ENCODE assay signal across 20 cellular contexts in genomic region chr5:148084269-148084668, GRCh38. TPM values are rescaled to one million over a fixed set of nuclear protein-coding genes. Genes with fewer than 3 reads are reported as not detected.
A peak's percentile ranks its signal among the peaks of the same experiment; 100 is the strongest.
DNase-seq lines count a peak whose midpoint lies in the region; ATAC-seq and TF ChIP-seq lines count a peak whose summit lies in the region.
"Had no signal": no experiment of that assay in that cellular context is flagged by ENCODE, and none has a peak within 500 bp of the region (broad histone marks: within the 10 kb centered on the region; RNA-seq: fewer than 3 reads in every experiment).

No MANE protein-coding gene starts in this region.

- no TSS peak for BruUV-seq in HCT116 (replicated peaks; lab: Mats Ljungman, UMichigan)

- CTCF ChIA-PET in HCT116 (lab: Charles Lee) (no interaction called here), RWPE1 (lab: Yijun Ruan, JAX) (interaction anchor here (0.7 kb wide), 1 partner anchor 43 kb away, joined by 5 read pairs; no protein-coding TSS in a partner anchor)

- H3K9ac ChIP-seq in HCT116 (ENCODE audit: low read length) = no peak overlapping the region
- H3K9ac ChIP-seq: GM23248 had no signal

- no peaks in the 10 kb centered on the region for H4K20me1 ChIP-seq in GM23338 (replicated peaks; ENCODE audit: insufficient read depth)
- no peaks in the 10 kb centered on the region for H4K20me1 ChIP-seq in HCT116 (ENCODE audit: insufficient read depth)

- no peak for TF ChIP-seq RAD21 in HCT116 (IDR thresholded peaks at IDR 0.05; ENCODE audit: low read depth)

- H3K4me2 ChIP-seq in GM23338 (no peak overlapping the region), HCT116 (ENCODE audit: low read length) (no peak overlapping the region)

- no peaks in the 10 kb centered on the region for H3K9me3 Mint-ChIP-seq in GM23338

- POLR2A ChIA-PET in HCT116 (lab: Charles Lee) (no interaction called here), RWPE1 (lab: Yijun Ruan, JAX; ENCODE audit: low non-redundant PET) (no interaction called here)

- H3K4me1 Mint-ChIP-seq in GM23338 = peaks cover 5% of the 10 kb centered on the region; the same call in 1 of the 3 replicates

- H3F3A ChIP-seq in GM23338 (replicated peaks; ENCODE audit: low read depth) = no peaks in the 10 kb centered on the region

- H3K36me3 Mint-ChIP-seq in GM23338 (ENCODE audit: low read depth) = no peaks in the 10 kb centered on the region

- no peak overlapping the region for H2AFZ ChIP-seq in GM23338
- H2AFZ ChIP-seq in HCT116 (ENCODE audit: low read depth, low read length, poor library complexity, severe bottlenecking) = no peak overlapping the region
- H2AFZ ChIP-seq: GM23248 had no signal

- no peaks in the 10 kb centered on the region for H3K36me3 ChIP-seq in GM23338 (ENCODE audit: insufficient read depth)
- no peaks in the 10 kb centered on the region for H3K36me3 ChIP-seq in HCT116 (ENCODE audit: control insufficient read depth in 1 of 2, insufficient read depth in 2 of 2, low read length in 2 of 2)
- H3K36me3 ChIP-seq: BE2C had no signal

- DNase-seq in GM23338 (ENCODE audit: low spot score) (peak; percentile 59), HCT116 (ENCODE audit: low read depth, low spot score) (no peak), OCI-M1 (lab: John Stamatoyannopoulos, UW) (peak; percentile 6), erythroblast (lab: John Stamatoyannopoulos, UW) (peak; percentile 1 to 53), NCI-H1694 treated with DMSO at 0.1 percent for 48 hours (lab: John Stamatoyannopoulos, UW) (no peak), T-helper 1 cell (no peak), RWPE1 (ENCODE audit: low spot score) (no peak)
- DNase-seq: BE2C; DMS79 treated with DMSO at 0.1 percent for 48 hours; GM23248; Kasumi-1; NCI-H1417; NCI-H187; NCI-H446; NCI-H526 treated with DMSO at 0.1 percent for 48 hours; NK-92 treated with Interleukin-12 subunit alpha and Interleukin-12 subunit beta, amount 100 ng/mL, for 24 hours had no signal

- peak overlapping the region; percentile 78 for H3K27ac Mint-ChIP-seq in GM23338

- intact Hi-C loops in HCT116 (cut with micrococcal nuclease) = no loop called here

- no peaks in the 10 kb centered on the region for H3K9me3 ChIP-seq in HCT116 (ENCODE audit: control insufficient read depth in 1 of 2, insufficient read depth in 1 of 2, low read depth in 1 of 2, low read length in 2 of 2)
- H3K9me3 ChIP-seq: BE2C had no signal

- no peak overlapping the region for H3K27ac ChIP-seq in GM23338 (ENCODE audit: low read depth)
- no peak overlapping the region for H3K27ac ChIP-seq in HCT116 (ENCODE audit: low read depth, low read length)
- no peak overlapping the region for H3K27ac ChIP-seq in RWPE1
- H3K27ac ChIP-seq: GM23248 had no signal

- no peak for TF ChIP-seq CTCF in GM23338 (conservative IDR thresholded peaks at IDR 0.05; ENCODE audit: low read depth in 2 of 2)
- TF ChIP-seq CTCF in HCT116 (IDR thresholded peaks at IDR 0.05 in 2 of 3, conservative IDR thresholded peaks at IDR 0.05 in 1 of 3; ENCODE audit: borderline replicate concordance in 1 of 3, insufficient read depth in 1 of 3, low read depth in 2 of 3, low read length in 2 of 3) = no peak
- no peak for TF ChIP-seq CTCF in RWPE1 (conservative IDR thresholded peaks at IDR 0.05; ENCODE audit: low read depth)

- H3K27me3 Mint-ChIP-seq in GM23338 (ENCODE audit: insufficient read depth, low read depth, poor library complexity) = peaks cover 3% of the 10 kb centered on the region

- H3K4me3 ChIP-seq in GM23338 = no peak overlapping the region
- no peak overlapping the region for H3K4me3 ChIP-seq in HCT116 (replicated peaks in 1 of 2; ENCODE audit: low read depth in 1 of 2, low read length in 2 of 2)
- H3K4me3 ChIP-seq: GM12878, GM23248 had no signal

- H3K4me1 ChIP-seq in GM23338 (ENCODE audit: insufficient read depth) (no peaks in the 10 kb centered on the region), HCT116 (ENCODE audit: control insufficient read depth in 1 of 2, insufficient read depth in 2 of 2, low read length in 2 of 2) (no peaks in the 10 kb centered on the region)
- H3K4me1 ChIP-seq: BE2C had no signal

- no peaks in the 10 kb centered on the region for H3K79me2 ChIP-seq in GM23338 (replicated peaks; ENCODE audit: insufficient read depth)
- H3K79me2 ChIP-seq in HCT116 (ENCODE audit: insufficient read depth, low read length) = no peaks in the 10 kb centered on the region

- ATAC-seq in GM23338 (peak; percentile 91), HCT116 (no peak)
- ATAC-seq: GM12878, Panc1 had no signal

- H3K4me3 Mint-ChIP-seq in GM23338 = no peak overlapping the region

- H3K9me2 ChIP-seq in GM23338 (ENCODE audit: insufficient read depth) = no peaks in the 10 kb centered on the region
- H3K9me2 ChIP-seq in HCT116 (ENCODE audit: insufficient read depth) = no peaks in the 10 kb centered on the region

- TF ChIP-seq POLR2A in HCT116 (IDR thresholded peaks at IDR 0.05; ENCODE audit: borderline replicate concordance, extremely low read depth, insufficient read depth, insufficient read length) (no peak), erythroblast (IDR thresholded peaks at IDR 0.05; ENCODE audit: low read length) (no peak)

- RAD21 ChIA-PET in HCT116 (lab: Charles Lee; ENCODE audit: low non-redundant PET in 1 of 2, low total read pairs in 2 of 2, uncharacterized antibody in 2 of 2, unreplicated experiment in 2 of 2) = no interaction called here

- H3K27me3 ChIP-seq in GM23338 (ENCODE audit: insufficient read depth) = no peaks in the 10 kb centered on the region
- no peaks in the 10 kb centered on the region for H3K27me3 ChIP-seq in HCT116 (ENCODE audit: insufficient read depth, low read length)
- H3K27me3 ChIP-seq: BE2C had no signal

TF ChIP-seq in GM23338, 12 proteins besides CTCF, POLR2A, EP300 and RAD21 (continues in another document):
- no peak for TF ChIP-seq CREB1 (CRISPR knock-in tag; IDR thresholded peaks at IDR 0.05; ENCODE audit: low read depth)
- no peak for TF ChIP-seq JUNB (IDR thresholded peaks at IDR 0.05; ENCODE audit: unreplicated experiment)
- no peak for TF ChIP-seq STAT1 (IDR thresholded peaks at IDR 0.05; ENCODE audit: unreplicated experiment)
- no peak for TF ChIP-seq ETS1 (IDR thresholded peaks at IDR 0.05)

TF ChIP-seq in HCT116, 20 proteins besides CTCF, POLR2A, EP300 and RAD21:
- TF ChIP-seq YY1 (IDR thresholded peaks at IDR 0.05; ENCODE audit: extremely low read depth, insufficient replicate concordance, low read depth, low read length) (no peak), CEBPB (IDR thresholded peaks at IDR 0.05; ENCODE audit: low read depth) (0 out of 2 replicates have a peak, but pooled peaks have one; percentile 14)

RNA-seq across cellular contexts. Expression of gene SPINK5, which starts 20.5 kb away (rescaled TPM):
- total RNA-seq in GM23338 (2014; rRNA removed; shearing (Covaris generic)) = 1.5 and 4.5 TPM in 2 replicates
- 6.9 and 8.8 TPM in 2 replicates for polyA plus RNA-seq in GM23338 (2016; fragmentation: Nextera tagmentation; extraction: Ambion mirVana)
- not detected for total RNA-seq in HCT116 (2021; ENCODE audit: unreplicated experiment)
- 0.01 TPM in 1 of 2 replicates, not detected in the other for polyA plus RNA-seq in HCT116 (2012)
- total RNA-seq: A673; GM23248; T-helper 1 cell treated with Interleukin-12 subunit alpha and Interleukin-12 subunit beta and Interleukin-4 antibody, amounts not matched to agents 30 ng/mL and 1 ng/mL, for 36 hours had no signal
- polyA plus RNA-seq: GM23248 had no signal

Comparison
In these comparisons a context has a peak if more than half of its experiments do, and no peak if none do; other contexts are left out.
1. DNase-seq: peak in GM23338 (single experiment), OCI-M1 (single experiment) and erythroblast (2 of 2); none in HCT116 (single experiment), NCI-H1694 treated with DMSO at 0.1 percent for 48 hours (single experiment), T-helper 1 cell (0 of 5) and RWPE1 (single experiment).